In the genomic region with DNA sequence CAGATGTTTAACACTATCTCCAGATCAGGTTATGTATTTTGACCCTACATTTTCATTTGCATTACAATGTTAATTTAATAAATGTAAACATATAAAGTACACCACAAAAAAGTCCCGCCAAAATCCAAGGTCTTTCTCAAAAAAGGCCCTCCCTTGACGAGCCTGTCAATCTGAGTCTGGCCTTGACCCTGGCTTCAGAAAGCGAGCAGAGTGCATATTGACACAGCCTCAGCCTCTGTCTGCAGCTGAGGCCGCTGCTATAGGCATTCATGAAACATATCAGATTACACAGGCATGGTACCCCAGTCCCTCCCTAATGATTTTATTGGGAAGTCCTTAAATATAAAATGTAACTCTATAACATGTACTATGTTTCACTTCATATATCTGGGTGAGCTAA, we compare ENCODE assay signal across 25 cellular contexts. TPM values are rescaled to one million over a fixed set of nuclear protein-coding genes. Genes with fewer than 3 reads are reported as not detected.
A peak's percentile ranks its signal among the peaks of the same experiment; 100 is the strongest.
DNase-seq lines count a peak whose midpoint lies in the region; ATAC-seq, FAIRE-seq and TF ChIP-seq lines count a peak whose summit lies in the region.
"Had no signal": no experiment of that assay in that cellular context is flagged by ENCODE, and none has a peak within 500 bp of the region (broad histone marks: within the 10 kb centered on the region; RNA-seq: fewer than 3 reads in every experiment).

No MANE protein-coding gene starts in this region.

- ATAC-seq in T-cell (replicated peaks in 1 of 4), result no peak
- ATAC-seq: activated CD4-positive, CD25-positive, alpha-beta regulatory T cell treated with anti-CD3 and anti-CD28 coated beads, Interleukin-2, amount 50 U/mL, for 24 hours; activated T-cell treated with anti-CD3 and anti-CD28 coated beads, Interleukin-2, amount 50 U/mL, for 72 hours; right cardiac atrium had no signal

- no peak for TF ChIP-seq CTCF in nephron (IDR thresholded peaks at IDR 0.05; ENCODE audit: unreplicated experiment in 3 of 3)
- TF ChIP-seq CTCF in kidney (IDR thresholded peaks at IDR 0.05; ENCODE audit: borderline replicate concordance, extremely low read depth, insufficient read depth), result no peak
- TF ChIP-seq CTCF in GM13977 (IDR thresholded peaks at IDR 0.05; ENCODE audit: extremely low read depth, insufficient read depth, missing control alignments), result no peak

- peak; percentile 56 for DNase-seq in NCI-H146 (lab: John Stamatoyannopoulos, UW)
- DNase-seq in NCI-H146 treated with DMSO at 0.1 percent for 48 hours (lab: John Stamatoyannopoulos, UW; ENCODE audit: unreplicated experiment), result no peak
- DNase-seq in HAP-1 (ENCODE audit: low spot score in 2 of 2), result peak; percentile 24 to 30
- DNase-seq in T-cell, result no peak
- DNase-seq in COR-L47 (lab: John Stamatoyannopoulos, UW), result no peak
- DNase-seq in kidney, result no peak
- DNase-seq in GM13977 (ENCODE audit: low spot score), result no peak
- DNase-seq: activated naive CD4-positive, alpha-beta T cell treated with anti-CD3 and anti-CD28 coated beads, Interleukin-2, amount 50 U/mL, for 16 hours; activated T-cell treated with anti-CD3 and anti-CD28 coated beads, Interleukin-2, amount 50 U/mL, for 72 hours; HFFc6; mammary epithelial cell; NCI-H187; NCI-H345; ovary; right cardiac atrium; T-helper 9 cell; upper lobe of left lung had no signal

- POLR2A ChIA-PET in T-cell (lab: Charles Lee), result no interaction called here

- CTCF ChIA-PET in T-cell (lab: Charles Lee), result interaction anchor here in 1 of 2 donors (1.1 kb wide), 1 partner anchor 190 kb away, joined by 3 read pairs; no protein-coding TSS in a partner anchor

- H3K4me3 ChIP-seq in HAP-1 (no peak overlapping the region), kidney (ENCODE audit: low read length in 2 of 2) (no peak overlapping the region)
- H3K4me3 ChIP-seq: ovary, upper lobe of left lung had no signal

- no peak overlapping the region for H3K9ac ChIP-seq in kidney (ENCODE audit: low read length in 2 of 2)

- no peak overlapping the region for H3K4me3 Mint-ChIP-seq in T-cell
- H3K4me3 Mint-ChIP-seq in nephron, result no peak overlapping the region
- H3K4me3 Mint-ChIP-seq: activated T-cell treated with anti-CD3 and anti-CD28 coated beads, Interleukin-2, amount 50 U/mL, for 72 hours; central memory CD8-positive, alpha-beta T cell; HFFc6 had no signal

- in situ Hi-C loops in HAP-1 (cut with MboI; ENCODE audit: low sequenced_read_pairs), result no loop called here
- in situ Hi-C loops in GM13977 (cut with MboI; ENCODE audit: low pct_unique_long_range_greater_than_20kb, low sequenced_read_pairs, unreplicated experiment), result no loop called here

- H3K9me3 Mint-ChIP-seq in T-cell (no peaks in the 10 kb centered on the region), nephron (no peaks in the 10 kb centered on the region)
- H3K9me3 Mint-ChIP-seq: activated T-cell treated with anti-CD3 and anti-CD28 coated beads, Interleukin-2, amount 50 U/mL, for 72 hours; central memory CD8-positive, alpha-beta T cell; HFFc6; IgD-negative memory B cell had no signal

- peaks cover 0 to 15% of the 10 kb centered on the region in 2 donors for H3K27me3 Mint-ChIP-seq in T-cell
- no peaks in the 10 kb centered on the region for H3K27me3 Mint-ChIP-seq in nephron (ENCODE audit: low read depth)
- H3K27me3 Mint-ChIP-seq: central memory CD8-positive, alpha-beta T cell had no signal

- intact Hi-C loops in kidney (cut with DNase I), result no loop called here

- H3K4me1 Mint-ChIP-seq in T-cell, result peaks cover 48 to 79% (median 71%) of the 10 kb centered on the region in 3 donors
- peaks cover 62% of the 10 kb centered on the region for H3K4me1 Mint-ChIP-seq in nephron

- H3K27me3 ChIP-seq in HAP-1 (ENCODE audit: low read depth), result no peaks in the 10 kb centered on the region
- H3K27me3 ChIP-seq: ovary, upper lobe of left lung had no signal

- no peaks in the 10 kb centered on the region for H3K36me3 Mint-ChIP-seq in T-cell
- no peaks in the 10 kb centered on the region for H3K36me3 Mint-ChIP-seq in nephron (ENCODE audit: low read depth)
- H3K36me3 Mint-ChIP-seq: IgD-negative memory B cell had no signal

- H3K36me3 ChIP-seq in HAP-1 (replicated peaks), result no peaks in the 10 kb centered on the region
- H3K36me3 ChIP-seq in kidney (ENCODE audit: control insufficient read depth in 1 of 2, insufficient read depth in 2 of 2, low read length in 2 of 2), result no peaks in the 10 kb centered on the region
- H3K36me3 ChIP-seq: ovary, upper lobe of left lung had no signal

- no peaks in the 10 kb centered on the region for H3K9me3 ChIP-seq in HAP-1
- no peaks in the 10 kb centered on the region for H3K9me3 ChIP-seq in kidney (ENCODE audit: control insufficient read depth in 1 of 2, low read length in 2 of 2)
- H3K9me3 ChIP-seq: ovary, upper lobe of left lung had no signal

- H3K27ac Mint-ChIP-seq in T-cell (peak overlapping the region; percentile 59 to 60), nephron (peak overlapping the region; percentile 43 to 97 (median 66))
- H3K27ac Mint-ChIP-seq: activated T-cell treated with anti-CD3 and anti-CD28 coated beads, Interleukin-2, amount 50 U/mL, for 72 hours; HFFc6 had no signal

- FAIRE-seq in kidney (lab: Jason Lieb, UNC), result no peak
- FAIRE-seq: A204.1, astrocyte, keratinocyte had no signal

- H3K27ac ChIP-seq in kidney (ENCODE audit: low read depth in 2 of 2, low read length in 2 of 2), result no peak overlapping the region
- H3K27ac ChIP-seq: ovary, RWPE1, upper lobe of left lung had no signal

- H3K4me1 ChIP-seq in HAP-1, result peaks cover 50% of the 10 kb centered on the region
- H3K4me1 ChIP-seq in kidney (ENCODE audit: control insufficient read depth in 1 of 2, insufficient read depth in 1 of 2, low read depth in 1 of 2, low read length in 2 of 2), result peaks cover 2 to 4% of the 10 kb centered on the region in 2 donors

RNA-seq across cellular contexts. Expression of a gene that starts 6.2 kb away (rescaled TPM):
- 10 to 100 TPM; 23.3 to 39.5 (median 27.2) TPM for total RNA-seq in T-cell
- 34.5 TPM for total RNA-seq in kidney
- 3.3 TPM for polyA plus RNA-seq in kidney (ENCODE audit: insufficient read depth, low read depth, low replicate concordance)

Comparison
In these comparisons a context has a peak if more than half of its experiments do, and no peak if none do; other contexts are left out.
1. DNase-seq: peak in NCI-H146 (single experiment) and HAP-1 (2 of 2); none in NCI-H146 treated with DMSO at 0.1 percent for 48 hours (single experiment), T-cell (0 of 34), COR-L47 (single experiment), kidney (single experiment) and GM13977 (single experiment).